1 cellular context compared by ENCODE assay signal in genomic region chr1:155307247-155307740, GRCh38.
TF ChIP-seq lines count a peak whose summit lies in the region.

No MANE protein-coding gene starts in this region.

TF ChIP-seq in K562, 482 proteins besides CTCF, POLR2A, EP300 and RAD21 (continues in another document):
- TF ChIP-seq ZNF24 (IDR thresholded peaks at IDR 0.05) (no peak), NCOA2 (IDR thresholded peaks at IDR 0.05; ENCODE audit: partially characterized antibody in 2 of 2) (no peak), RUNX1 (IDR thresholded peaks at IDR 0.05; ENCODE audit: low read depth) (no peak), CCNT2 (IDR thresholded peaks at IDR 0.05; ENCODE audit: borderline replicate concordance, extremely low read depth, insufficient read length, low read depth, low read length) (no peak), NFIX (CRISPR knock-in tag; IDR thresholded peaks at IDR 0.05; ENCODE audit: low read depth) (peak; percentile 59), ARID1B (IDR thresholded peaks at IDR 0.05) (peak; percentile 58), GTF2B (IDR thresholded peaks at IDR 0.05; ENCODE audit: extremely low read depth, insufficient read length) (no peak), MBD2 (IDR thresholded peaks at IDR 0.05; ENCODE audit: borderline replicate concordance, low read depth) (no peak), LARP7 (IDR thresholded peaks at IDR 0.05) (no peak), AFF1 (IDR thresholded peaks at IDR 0.05; ENCODE audit: low read depth in 1 of 2, partially characterized antibody in 2 of 2) (no peak), ZBTB40 (IDR thresholded peaks at IDR 0.05) (no peak), ZBTB40 (CRISPR knock-in tag; IDR thresholded peaks at IDR 0.05) (no peak), E2F6 (IDR thresholded peaks at IDR 0.05; ENCODE audit: borderline replicate concordance in 1 of 2, extremely low read depth in 1 of 2, insufficient read depth in 1 of 2, insufficient read length in 1 of 2, low read depth in 1 of 2, low read length in 1 of 2, poor library complexity in 1 of 2, severe bottlenecking in 1 of 2) (no peak), NCOR1 (IDR thresholded peaks at IDR 0.05) (0 out of 2 replicates have a peak, but pooled peaks have one; percentile 26), PYGO2 (tag; IDR thresholded peaks at IDR 0.05) (peak; percentile 96), OTX1 (CRISPR knock-in tag; IDR thresholded peaks at IDR 0.05) (peak; percentile 94), ZSCAN32 (CRISPR knock-in tag; IDR thresholded peaks at IDR 0.05) (peak; percentile 9; the same call in 1 of the 2 replicates), PTBP1 (IDR thresholded peaks at IDR 0.05; ENCODE audit: low read depth, low read length) (no peak), PREB (CRISPR knock-in tag; IDR thresholded peaks at IDR 0.05) (no peak), ZZZ3 (IDR thresholded peaks at IDR 0.05) (no peak), FOS (IDR thresholded peaks at IDR 0.05; ENCODE audit: extremely low read depth, insufficient read length) (no peak), ZNF134 (CRISPR knock-in tag; conservative IDR thresholded peaks at IDR 0.05) (peak; percentile 81), ZC3H4 (CRISPR knock-in tag; IDR thresholded peaks at IDR 0.05; ENCODE audit: borderline replicate concordance) (no peak), ZNF445 (CRISPR knock-in tag; IDR thresholded peaks at IDR 0.05; ENCODE audit: low read depth) (peak; percentile 90), STAT5A (IDR thresholded peaks at IDR 0.05; ENCODE audit: borderline replicate concordance, low read length) (no peak), TAL1 (IDR thresholded peaks at IDR 0.05) (no peak), ZNF324 (CRISPR knock-in tag; IDR thresholded peaks at IDR 0.05) (peak; percentile 75), NEUROD1 (IDR thresholded peaks at IDR 0.05; ENCODE audit: borderline replicate concordance, low read depth, low read length, partially characterized antibody) (no peak), TGIF2 (CRISPR knock-in tag; IDR thresholded peaks at IDR 0.05) (no peak), PHF20 (IDR thresholded peaks at IDR 0.05; ENCODE audit: partially characterized antibody) (no peak), CBX8 (IDR thresholded peaks at IDR 0.05; ENCODE audit: borderline replicate concordance, extremely low read depth, low read depth, low read length, poor library complexity, severe bottlenecking) (no peak), HEY1 (CRISPR knock-in tag; IDR thresholded peaks at IDR 0.05; ENCODE audit: borderline replicate concordance) (peak; percentile 68; the same call in 1 of the 2 replicates), ZC3H11A (IDR thresholded peaks at IDR 0.05; ENCODE audit: low read depth, low read length) (no peak), RBM17 (IDR thresholded peaks at IDR 0.05; ENCODE audit: borderline replicate concordance, low read depth, low read length) (no peak), ZNF133 (CRISPR knock-in tag; IDR thresholded peaks at IDR 0.05) (peak; percentile 90), TRIM25 (IDR thresholded peaks at IDR 0.05; ENCODE audit: borderline replicate concordance) (no peak), ZFP30 (CRISPR knock-in tag; IDR thresholded peaks at IDR 0.05; ENCODE audit: borderline replicate concordance) (no peak), EGR1 (conservative IDR thresholded peaks at IDR 0.05) (no peak), NR4A1 (CRISPR knock-in tag; IDR thresholded peaks at IDR 0.05) (peak; percentile 98), NR4A1 (tag; IDR thresholded peaks at IDR 0.05) (peak; percentile 99), DNMT1 (IDR thresholded peaks at IDR 0.05) (no peak), ETS1 (conservative IDR thresholded peaks at IDR 0.05; ENCODE audit: control insufficient read depth, low read depth, low read length) (no peak), E2F4 (CRISPR knock-in tag; IDR thresholded peaks at IDR 0.05; ENCODE audit: low read depth) (no peak)
